ENCODE assay signal across 1 cellular context in the genomic region with DNA sequence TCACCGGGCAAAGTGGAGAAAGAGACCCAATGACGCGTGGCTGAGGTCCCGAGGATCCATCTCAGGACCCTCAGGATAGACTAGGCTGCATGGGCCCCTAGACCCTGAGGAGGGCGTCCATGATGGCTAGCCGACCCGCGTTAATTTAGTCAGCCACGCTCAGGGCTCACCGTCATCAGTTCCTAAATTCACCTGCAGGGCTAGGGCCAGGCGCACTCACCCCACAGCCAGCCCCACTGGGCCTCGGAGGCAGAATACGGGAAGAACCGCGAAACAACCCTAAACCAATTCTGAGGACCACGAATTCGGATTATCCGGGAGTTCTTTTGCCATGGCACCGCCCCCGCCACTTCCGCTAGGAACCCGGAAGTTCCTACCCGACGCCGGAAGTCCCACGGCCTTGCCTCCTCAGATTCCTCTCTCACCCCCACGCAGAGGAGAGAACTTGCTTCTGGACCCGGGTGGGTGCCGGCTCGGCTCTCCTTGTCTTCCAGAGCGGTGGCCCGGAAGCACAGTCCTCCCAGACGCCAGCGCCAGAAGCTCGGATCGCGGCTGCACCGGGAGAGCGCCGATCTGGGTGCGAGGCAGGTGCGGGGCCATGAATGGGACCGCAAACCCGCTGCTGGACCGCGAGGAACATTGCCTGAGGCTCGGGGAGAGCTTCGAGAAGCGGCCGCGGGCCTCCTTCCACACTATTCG.
TF ChIP-seq lines count a peak whose summit lies in the region.

A gene (plus strand): TSS at position 417 of the 699 bp plus-strand sequence. CDS start 182 bp downstream, at position 599.
A gene with protein sequence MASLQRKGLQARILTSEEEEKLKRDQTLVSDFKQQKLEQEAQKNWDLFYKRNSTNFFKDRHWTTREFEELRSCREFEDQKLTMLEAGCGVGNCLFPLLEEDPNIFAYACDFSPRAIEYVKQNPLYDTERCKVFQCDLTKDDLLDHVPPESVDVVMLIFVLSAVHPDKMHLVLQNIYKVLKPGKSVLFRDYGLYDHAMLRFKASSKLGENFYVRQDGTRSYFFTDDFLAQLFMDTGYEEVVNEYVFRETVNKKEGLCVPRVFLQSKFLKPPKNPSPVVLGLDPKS (minus strand): TSS at position 363 of the 699 bp plus-strand sequence. CDS start 1,033 bp downstream, outside the sequence.

TF ChIP-seq in GM12878, 131 proteins besides CTCF, POLR2A, EP300 and RAD21 (continued from another document):
- TF ChIP-seq, protein P1, sequence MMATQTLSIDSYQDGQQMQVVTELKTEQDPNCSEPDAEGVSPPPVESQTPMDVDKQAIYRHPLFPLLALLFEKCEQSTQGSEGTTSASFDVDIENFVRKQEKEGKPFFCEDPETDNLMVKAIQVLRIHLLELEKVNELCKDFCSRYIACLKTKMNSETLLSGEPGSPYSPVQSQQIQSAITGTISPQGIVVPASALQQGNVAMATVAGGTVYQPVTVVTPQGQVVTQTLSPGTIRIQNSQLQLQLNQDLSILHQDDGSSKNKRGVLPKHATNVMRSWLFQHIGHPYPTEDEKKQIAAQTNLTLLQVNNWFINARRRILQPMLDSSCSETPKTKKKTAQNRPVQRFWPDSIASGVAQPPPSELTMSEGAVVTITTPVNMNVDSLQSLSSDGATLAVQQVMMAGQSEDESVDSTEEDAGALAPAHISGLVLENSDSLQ (IDR thresholded peaks at IDR 0.05), result peak; percentile 21; the same call in 1 of the 2 replicates
- TF ChIP-seq IKZF2 (IDR thresholded peaks at IDR 0.05) (peak; percentile 47 to 55; a peak in 3 of 4 replicates), FOXM1 (IDR thresholded peaks at IDR 0.05; ENCODE audit: low read depth, low read length) (no peak), ATF7 (IDR thresholded peaks at IDR 0.05; ENCODE audit: low read depth) (peak; percentile 32; the same call in 1 of the 2 replicates), YY1 (IDR thresholded peaks at IDR 0.05; ENCODE audit: low read depth, low read length) (peak; percentile 85), CBFB (IDR thresholded peaks at IDR 0.05; ENCODE audit: low read depth) (peak; percentile 81), ZNF207 (IDR thresholded peaks at IDR 0.05; ENCODE audit: borderline replicate concordance) (0 out of 2 replicates have a peak, but pooled peaks have one; percentile 17), WRNIP1 (IDR thresholded peaks at IDR 0.05; ENCODE audit: borderline replicate concordance, low read depth, low read length) (no peak), TARDBP (IDR thresholded peaks at IDR 0.05; ENCODE audit: borderline replicate concordance) (no peak), GATAD2B (conservative IDR thresholded peaks at IDR 0.05; ENCODE audit: low read depth) (peak; percentile 91; the same call in 1 of the 2 replicates), DPF2 (IDR thresholded peaks at IDR 0.05) (peak; percentile 49; the same call in 1 of the 2 replicates), PML (IDR thresholded peaks at IDR 0.05; ENCODE audit: low read length) (peak; percentile 77), KLF5 (IDR thresholded peaks at IDR 0.05; ENCODE audit: partially characterized antibody) (no peak), LARP7 (IDR thresholded peaks at IDR 0.05) (peak; percentile 47), RAD51 (IDR thresholded peaks at IDR 0.05) (no peak), IRF4 (IDR thresholded peaks at IDR 0.05; ENCODE audit: low read depth, low read length) (0 out of 2 replicates have a peak, but pooled peaks have one; percentile 5), SMAD5 (IDR thresholded peaks at IDR 0.05; ENCODE audit: low read depth) (peak; percentile 83; the same call in 1 of the 2 replicates)
- TF ChIP-seq, protein P2, sequence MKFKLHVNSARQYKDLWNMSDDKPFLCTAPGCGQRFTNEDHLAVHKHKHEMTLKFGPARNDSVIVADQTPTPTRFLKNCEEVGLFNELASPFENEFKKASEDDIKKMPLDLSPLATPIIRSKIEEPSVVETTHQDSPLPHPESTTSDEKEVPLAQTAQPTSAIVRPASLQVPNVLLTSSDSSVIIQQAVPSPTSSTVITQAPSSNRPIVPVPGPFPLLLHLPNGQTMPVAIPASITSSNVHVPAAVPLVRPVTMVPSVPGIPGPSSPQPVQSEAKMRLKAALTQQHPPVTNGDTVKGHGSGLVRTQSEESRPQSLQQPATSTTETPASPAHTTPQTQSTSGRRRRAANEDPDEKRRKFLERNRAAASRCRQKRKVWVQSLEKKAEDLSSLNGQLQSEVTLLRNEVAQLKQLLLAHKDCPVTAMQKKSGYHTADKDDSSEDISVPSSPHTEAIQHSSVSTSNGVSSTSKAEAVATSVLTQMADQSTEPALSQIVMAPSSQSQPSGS (IDR thresholded peaks at IDR 0.05; ENCODE audit: low read length), result no peak
- TF ChIP-seq, protein P3, sequence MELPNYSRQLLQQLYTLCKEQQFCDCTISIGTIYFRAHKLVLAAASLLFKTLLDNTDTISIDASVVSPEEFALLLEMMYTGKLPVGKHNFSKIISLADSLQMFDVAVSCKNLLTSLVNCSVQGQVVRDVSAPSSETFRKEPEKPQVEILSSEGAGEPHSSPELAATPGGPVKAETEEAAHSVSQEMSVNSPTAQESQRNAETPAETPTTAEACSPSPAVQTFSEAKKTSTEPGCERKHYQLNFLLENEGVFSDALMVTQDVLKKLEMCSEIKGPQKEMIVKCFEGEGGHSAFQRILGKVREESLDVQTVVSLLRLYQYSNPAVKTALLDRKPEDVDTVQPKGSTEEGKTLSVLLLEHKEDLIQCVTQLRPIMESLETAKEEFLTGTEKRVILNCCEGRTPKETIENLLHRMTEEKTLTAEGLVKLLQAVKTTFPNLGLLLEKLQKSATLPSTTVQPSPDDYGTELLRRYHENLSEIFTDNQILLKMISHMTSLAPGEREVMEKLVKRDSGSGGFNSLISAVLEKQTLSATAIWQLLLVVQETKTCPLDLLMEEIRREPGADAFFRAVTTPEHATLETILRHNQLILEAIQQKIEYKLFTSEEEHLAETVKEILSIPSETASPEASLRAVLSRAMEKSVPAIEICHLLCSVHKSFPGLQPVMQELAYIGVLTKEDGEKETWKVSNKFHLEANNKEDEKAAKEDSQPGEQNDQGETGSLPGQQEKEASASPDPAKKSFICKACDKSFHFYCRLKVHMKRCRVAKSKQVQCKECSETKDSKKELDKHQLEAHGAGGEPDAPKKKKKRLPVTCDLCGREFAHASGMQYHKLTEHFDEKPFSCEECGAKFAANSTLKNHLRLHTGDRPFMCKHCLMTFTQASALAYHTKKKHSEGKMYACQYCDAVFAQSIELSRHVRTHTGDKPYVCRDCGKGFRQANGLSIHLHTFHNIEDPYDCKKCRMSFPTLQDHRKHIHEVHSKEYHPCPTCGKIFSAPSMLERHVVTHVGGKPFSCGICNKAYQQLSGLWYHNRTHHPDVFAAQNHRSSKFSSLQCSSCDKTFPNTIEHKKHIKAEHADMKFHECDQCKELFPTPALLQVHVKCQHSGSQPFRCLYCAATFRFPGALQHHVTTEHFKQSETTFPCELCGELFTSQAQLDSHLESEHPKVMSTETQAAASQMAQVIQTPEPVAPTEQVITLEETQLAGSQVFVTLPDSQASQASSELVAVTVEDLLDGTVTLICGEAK (IDR thresholded peaks at IDR 0.05; ENCODE audit: borderline replicate concordance), result peak; percentile 97
- TF ChIP-seq, protein P4, sequence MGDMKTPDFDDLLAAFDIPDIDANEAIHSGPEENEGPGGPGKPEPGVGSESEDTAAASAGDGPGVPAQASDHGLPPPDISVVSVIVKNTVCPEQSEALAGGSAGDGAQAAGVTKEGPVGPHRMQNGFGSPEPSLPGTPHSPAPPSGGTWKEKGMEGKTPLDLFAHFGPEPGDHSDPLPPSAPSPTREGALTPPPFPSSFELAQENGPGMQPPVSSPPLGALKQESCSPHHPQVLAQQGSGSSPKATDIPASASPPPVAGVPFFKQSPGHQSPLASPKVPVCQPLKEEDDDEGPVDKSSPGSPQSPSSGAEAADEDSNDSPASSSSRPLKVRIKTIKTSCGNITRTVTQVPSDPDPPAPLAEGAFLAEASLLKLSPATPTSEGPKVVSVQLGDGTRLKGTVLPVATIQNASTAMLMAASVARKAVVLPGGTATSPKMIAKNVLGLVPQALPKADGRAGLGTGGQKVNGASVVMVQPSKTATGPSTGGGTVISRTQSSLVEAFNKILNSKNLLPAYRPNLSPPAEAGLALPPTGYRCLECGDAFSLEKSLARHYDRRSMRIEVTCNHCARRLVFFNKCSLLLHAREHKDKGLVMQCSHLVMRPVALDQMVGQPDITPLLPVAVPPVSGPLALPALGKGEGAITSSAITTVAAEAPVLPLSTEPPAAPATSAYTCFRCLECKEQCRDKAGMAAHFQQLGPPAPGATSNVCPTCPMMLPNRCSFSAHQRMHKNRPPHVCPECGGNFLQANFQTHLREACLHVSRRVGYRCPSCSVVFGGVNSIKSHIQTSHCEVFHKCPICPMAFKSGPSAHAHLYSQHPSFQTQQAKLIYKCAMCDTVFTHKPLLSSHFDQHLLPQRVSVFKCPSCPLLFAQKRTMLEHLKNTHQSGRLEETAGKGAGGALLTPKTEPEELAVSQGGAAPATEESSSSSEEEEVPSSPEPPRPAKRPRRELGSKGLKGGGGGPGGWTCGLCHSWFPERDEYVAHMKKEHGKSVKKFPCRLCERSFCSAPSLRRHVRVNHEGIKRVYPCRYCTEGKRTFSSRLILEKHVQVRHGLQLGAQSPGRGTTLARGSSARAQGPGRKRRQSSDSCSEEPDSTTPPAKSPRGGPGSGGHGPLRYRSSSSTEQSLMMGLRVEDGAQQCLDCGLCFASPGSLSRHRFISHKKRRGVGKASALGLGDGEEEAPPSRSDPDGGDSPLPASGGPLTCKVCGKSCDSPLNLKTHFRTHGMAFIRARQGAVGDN (IDR thresholded peaks at IDR 0.05), result 0 out of 2 replicates have a peak, but pooled peaks have one; percentile 52
- TF ChIP-seq, protein P5, sequence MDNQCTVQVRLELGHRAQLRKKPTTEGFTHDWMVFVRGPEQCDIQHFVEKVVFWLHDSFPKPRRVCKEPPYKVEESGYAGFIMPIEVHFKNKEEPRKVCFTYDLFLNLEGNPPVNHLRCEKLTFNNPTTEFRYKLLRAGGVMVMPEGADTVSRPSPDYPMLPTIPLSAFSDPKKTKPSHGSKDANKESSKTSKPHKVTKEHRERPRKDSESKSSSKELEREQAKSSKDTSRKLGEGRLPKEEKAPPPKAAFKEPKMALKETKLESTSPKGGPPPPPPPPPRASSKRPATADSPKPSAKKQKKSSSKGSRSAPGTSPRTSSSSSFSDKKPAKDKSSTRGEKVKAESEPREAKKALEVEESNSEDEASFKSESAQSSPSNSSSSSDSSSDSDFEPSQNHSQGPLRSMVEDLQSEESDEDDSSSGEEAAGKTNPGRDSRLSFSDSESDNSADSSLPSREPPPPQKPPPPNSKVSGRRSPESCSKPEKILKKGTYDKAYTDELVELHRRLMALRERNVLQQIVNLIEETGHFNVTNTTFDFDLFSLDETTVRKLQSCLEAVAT (IDR thresholded peaks at IDR 0.05), result 0 out of 2 replicates have a peak, but pooled peaks have one; percentile 28
- TF ChIP-seq, protein P6, sequence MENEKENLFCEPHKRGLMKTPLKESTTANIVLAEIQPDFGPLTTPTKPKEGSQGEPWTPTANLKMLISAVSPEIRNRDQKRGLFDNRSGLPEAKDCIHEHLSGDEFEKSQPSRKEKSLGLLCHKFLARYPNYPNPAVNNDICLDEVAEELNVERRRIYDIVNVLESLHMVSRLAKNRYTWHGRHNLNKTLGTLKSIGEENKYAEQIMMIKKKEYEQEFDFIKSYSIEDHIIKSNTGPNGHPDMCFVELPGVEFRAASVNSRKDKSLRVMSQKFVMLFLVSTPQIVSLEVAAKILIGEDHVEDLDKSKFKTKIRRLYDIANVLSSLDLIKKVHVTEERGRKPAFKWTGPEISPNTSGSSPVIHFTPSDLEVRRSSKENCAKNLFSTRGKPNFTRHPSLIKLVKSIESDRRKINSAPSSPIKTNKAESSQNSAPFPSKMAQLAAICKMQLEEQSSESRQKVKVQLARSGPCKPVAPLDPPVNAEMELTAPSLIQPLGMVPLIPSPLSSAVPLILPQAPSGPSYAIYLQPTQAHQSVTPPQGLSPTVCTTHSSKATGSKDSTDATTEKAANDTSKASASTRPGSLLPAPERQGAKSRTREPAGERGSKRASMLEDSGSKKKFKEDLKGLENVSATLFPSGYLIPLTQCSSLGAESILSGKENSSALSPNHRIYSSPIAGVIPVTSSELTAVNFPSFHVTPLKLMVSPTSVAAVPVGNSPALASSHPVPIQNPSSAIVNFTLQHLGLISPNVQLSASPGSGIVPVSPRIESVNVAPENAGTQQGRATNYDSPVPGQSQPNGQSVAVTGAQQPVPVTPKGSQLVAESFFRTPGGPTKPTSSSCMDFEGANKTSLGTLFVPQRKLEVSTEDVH (IDR thresholded peaks at IDR 0.05; ENCODE audit: low read depth, partially characterized antibody), result peak; percentile 94
- TF ChIP-seq, protein P7, sequence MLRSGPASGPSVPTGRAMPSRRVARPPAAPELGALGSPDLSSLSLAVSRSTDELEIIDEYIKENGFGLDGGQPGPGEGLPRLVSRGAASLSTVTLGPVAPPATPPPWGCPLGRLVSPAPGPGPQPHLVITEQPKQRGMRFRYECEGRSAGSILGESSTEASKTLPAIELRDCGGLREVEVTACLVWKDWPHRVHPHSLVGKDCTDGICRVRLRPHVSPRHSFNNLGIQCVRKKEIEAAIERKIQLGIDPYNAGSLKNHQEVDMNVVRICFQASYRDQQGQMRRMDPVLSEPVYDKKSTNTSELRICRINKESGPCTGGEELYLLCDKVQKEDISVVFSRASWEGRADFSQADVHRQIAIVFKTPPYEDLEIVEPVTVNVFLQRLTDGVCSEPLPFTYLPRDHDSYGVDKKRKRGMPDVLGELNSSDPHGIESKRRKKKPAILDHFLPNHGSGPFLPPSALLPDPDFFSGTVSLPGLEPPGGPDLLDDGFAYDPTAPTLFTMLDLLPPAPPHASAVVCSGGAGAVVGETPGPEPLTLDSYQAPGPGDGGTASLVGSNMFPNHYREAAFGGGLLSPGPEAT (IDR thresholded peaks at IDR 0.05; ENCODE audit: low read depth), result peak; percentile 83
- TF ChIP-seq, protein P8, sequence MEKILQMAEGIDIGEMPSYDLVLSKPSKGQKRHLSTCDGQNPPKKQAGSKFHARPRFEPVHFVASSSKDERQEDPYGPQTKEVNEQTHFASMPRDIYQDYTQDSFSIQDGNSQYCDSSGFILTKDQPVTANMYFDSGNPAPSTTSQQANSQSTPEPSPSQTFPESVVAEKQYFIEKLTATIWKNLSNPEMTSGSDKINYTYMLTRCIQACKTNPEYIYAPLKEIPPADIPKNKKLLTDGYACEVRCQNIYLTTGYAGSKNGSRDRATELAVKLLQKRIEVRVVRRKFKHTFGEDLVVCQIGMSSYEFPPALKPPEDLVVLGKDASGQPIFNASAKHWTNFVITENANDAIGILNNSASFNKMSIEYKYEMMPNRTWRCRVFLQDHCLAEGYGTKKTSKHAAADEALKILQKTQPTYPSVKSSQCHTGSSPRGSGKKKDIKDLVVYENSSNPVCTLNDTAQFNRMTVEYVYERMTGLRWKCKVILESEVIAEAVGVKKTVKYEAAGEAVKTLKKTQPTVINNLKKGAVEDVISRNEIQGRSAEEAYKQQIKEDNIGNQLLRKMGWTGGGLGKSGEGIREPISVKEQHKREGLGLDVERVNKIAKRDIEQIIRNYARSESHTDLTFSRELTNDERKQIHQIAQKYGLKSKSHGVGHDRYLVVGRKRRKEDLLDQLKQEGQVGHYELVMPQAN (conservative IDR thresholded peaks at IDR 0.05), result peak; percentile 89
